23 cellular contexts compared by ENCODE assay signal in genomic region chr6:53317861-53318260, GRCh38.
"Had no signal": no experiment of that assay in that cellular context is flagged by ENCODE, and none has a peak within 500 bp of the region (broad histone marks: within the 10 kb centered on the region; RNA-seq: fewer than 3 reads in every experiment).

No MANE protein-coding gene starts in this region.

- ATAC-seq: activated CD8-positive, alpha-beta T cell treated with anti-CD3 and anti-CD28 coated beads for 36 hours; activated naive CD8-positive, alpha-beta T cell treated with anti-CD3 and anti-CD28 coated beads, Interleukin-2, amount 50 U/mL, for 24 hours; gastroesophageal sphincter; left lung had no signal

- H3K27ac Mint-ChIP-seq: activated CD4-positive, alpha-beta T cell treated with anti-CD3 and anti-CD28 coated beads, Interleukin-2, amount 10 ng/mL, durations not matched to agents 24 days and 14 days; activated CD8-positive, alpha-beta T cell treated with anti-CD3 and anti-CD28 coated beads for 36 hours; activated naive CD8-positive, alpha-beta T cell treated with anti-CD3 and anti-CD28 coated beads, Interleukin-2, amount 50 U/mL, for 24 hours; activated T-helper 2 cell treated with anti-CD3 and anti-CD28 coated beads, Interferon-gamma antibody, Interleukin-2, Interleukin-4, amounts not matched to agents 10 μg/mL and 5 μg/mL and 100 μg/mL, durations not matched to agents 14 hours and 24 hours and 36 hours; progenitor cell of endocrine pancreas; stimulated activated naive CD8-positive, alpha-beta T cell treated with anti-CD3 and anti-CD28 coated beads, Interleukin-15, Interleukin-2, amounts not matched to agents 100 ng/mL and 50 ng/mL, for 24 hours; type B pancreatic cell had no signal

- H3K27ac ChIP-seq: gastroesophageal sphincter, left lung, ovary, right lobe of liver, thoracic aorta, uterus had no signal

- H3K27me3 Mint-ChIP-seq: activated CD4-positive, alpha-beta T cell treated with anti-CD3 and anti-CD28 coated beads, Interleukin-2, amount 10 ng/mL, durations not matched to agents 24 days and 14 days; activated CD8-positive, alpha-beta T cell treated with anti-CD3 and anti-CD28 coated beads for 36 hours; activated naive CD4-positive, alpha-beta T cell treated with anti-CD3 and anti-CD28 coated beads, Interleukin-2, amount 50 U/mL, for 24 hours; activated naive CD8-positive, alpha-beta T cell treated with anti-CD3 and anti-CD28 coated beads, Interleukin-2, amount 50 U/mL, for 24 hours; progenitor cell of endocrine pancreas; stimulated activated naive CD8-positive, alpha-beta T cell treated with anti-CD3 and anti-CD28 coated beads, Interleukin-15, Interleukin-2, amounts not matched to agents 100 ng/mL and 50 ng/mL, for 24 hours; type B pancreatic cell had no signal

- H3K4me3 ChIP-seq: gastroesophageal sphincter, left lung, ovary, right lobe of liver, thoracic aorta, uterus had no signal

- H3K27me3 ChIP-seq: gastroesophageal sphincter, left lung, ovary, right lobe of liver, uterus had no signal

- H3K4me3 Mint-ChIP-seq: activated CD4-positive, alpha-beta T cell treated with anti-CD3 and anti-CD28 coated beads, Interleukin-2, amount 10 ng/mL, durations not matched to agents 24 days and 14 days; activated CD8-positive, alpha-beta T cell treated with anti-CD3 and anti-CD28 coated beads for 36 hours; activated naive CD4-positive, alpha-beta T cell treated with anti-CD3 and anti-CD28 coated beads, Interleukin-2, amount 50 U/mL, for 24 hours; activated naive CD8-positive, alpha-beta T cell treated with anti-CD3 and anti-CD28 coated beads, Interleukin-2, amount 50 U/mL, for 24 hours; nephron progenitor cell; stimulated activated naive CD8-positive, alpha-beta T cell treated with anti-CD3 and anti-CD28 coated beads, Interleukin-15, Interleukin-2, amounts not matched to agents 100 ng/mL and 50 ng/mL, for 24 hours; type B pancreatic cell had no signal

- H3K9me3 Mint-ChIP-seq: activated CD4-positive, alpha-beta T cell treated with anti-CD3 and anti-CD28 coated beads, Interleukin-2, amount 10 ng/mL, durations not matched to agents 24 days and 14 days; activated CD8-positive, alpha-beta T cell treated with anti-CD3 and anti-CD28 coated beads for 36 hours; activated naive CD4-positive, alpha-beta T cell treated with anti-CD3 and anti-CD28 coated beads, Interleukin-2, amount 50 U/mL, for 24 hours; activated naive CD8-positive, alpha-beta T cell treated with anti-CD3 and anti-CD28 coated beads, Interleukin-2, amount 50 U/mL, for 24 hours; activated T-helper 2 cell treated with anti-CD3 and anti-CD28 coated beads, Interferon-gamma antibody, Interleukin-2, Interleukin-4, amounts not matched to agents 10 μg/mL and 5 μg/mL and 100 μg/mL, durations not matched to agents 14 hours and 24 hours and 36 hours; stimulated activated naive CD8-positive, alpha-beta T cell treated with anti-CD3 and anti-CD28 coated beads, Interleukin-15, Interleukin-2, amounts not matched to agents 100 ng/mL and 50 ng/mL, for 24 hours; type B pancreatic cell had no signal

- H3K9me3 ChIP-seq: gastroesophageal sphincter, left lung, ovary, right lobe of liver, thoracic aorta, uterus had no signal

- DNase-seq: activated CD4-positive, alpha-beta T cell treated with anti-CD3 and anti-CD28 coated beads, Interleukin-2, amount 10 ng/mL, durations not matched to agents 24 days and 14 days; activated CD4-positive, CD25-positive, alpha-beta regulatory T cell treated with anti-CD3 and anti-CD28 coated beads, Interleukin-2, amount 50 U/mL, for 72 hours; activated CD8-positive, alpha-beta T cell treated with anti-CD3 and anti-CD28 coated beads for 36 hours; activated naive CD8-positive, alpha-beta T cell treated with anti-CD3 and anti-CD28 coated beads, Interleukin-2, amount 50 U/mL, for 24 hours; activated T-cell treated with anti-CD3 and anti-CD28 coated beads, Interleukin-2, amount 50 U/mL, for 48 hours; head of caudate nucleus; kidney glomerular epithelial cell; left lung; nephron progenitor cell; ovary; right lobe of liver; stimulated activated CD4-positive, alpha-beta T cell treated with anti-CD3 and anti-CD28 coated beads, Interleukin-2, amount 100 ng/mL, for 48 hours; T-helper 2 cell; uterus had no signal

- H3K4me1 ChIP-seq: uterus had no signal

- FAIRE-seq: bronchial epithelial cell, endothelial cell of umbilical vein had no signal

- H3K36me3 ChIP-seq: gastroesophageal sphincter, left lung, ovary, right lobe of liver, thoracic aorta, uterus had no signal
